Comparison of ENCODE assay signal across 10 cellular contexts in genomic region chr4:46270986-46271596, GRCh38.
DNase-seq lines count a peak whose midpoint lies in the region; ATAC-seq and TF ChIP-seq lines count a peak whose summit lies in the region.
"Had no signal": no experiment of that assay in that cellular context is flagged by ENCODE, and none has a peak within 500 bp of the region (broad histone marks: within the 10 kb centered on the region; RNA-seq: fewer than 3 reads in every experiment).

No MANE protein-coding gene starts in this region.

- CTCF ChIA-PET in Calu3 (lab: Charles Lee), result no interaction called here

- H3K27me3 ChIP-seq in colonic mucosa, result no peaks in the 10 kb centered on the region
- no peaks in the 10 kb centered on the region for H3K27me3 ChIP-seq in ascending aorta
- H3K27me3 ChIP-seq: BLaER1 treated with 17β-estradiol and CSF1 and Interleukin-3, amounts not matched to agents 10 nM and 100 nM had no signal

- no peak overlapping the region for H3K27ac ChIP-seq in colonic mucosa
- no peak overlapping the region for H3K27ac ChIP-seq in ascending aorta
- H3K27ac ChIP-seq: BLaER1 treated with 17β-estradiol and CSF1 and Interleukin-3, amounts not matched to agents 10 nM and 100 nM; skin epidermis had no signal

- DNase-seq in NCI-H510A treated with DMSO at 0.1 percent for 48 hours (lab: John Stamatoyannopoulos, UW) (peak; percentile 9), NCI-H510A (lab: John Stamatoyannopoulos, UW) (no peak), NCI-H446 treated with DMSO at 0.1 percent for 48 hours (lab: John Stamatoyannopoulos, UW) (peak; percentile 21), colonic mucosa (no peak), renal cortical epithelial cell (ENCODE audit: low read depth) (peak; percentile 27), ascending aorta (ENCODE audit: low spot score in 2 of 2) (no peak), Calu3 (no peak)

- no peaks in the 10 kb centered on the region for H3K9me3 ChIP-seq in colonic mucosa
- no peaks in the 10 kb centered on the region for H3K9me3 ChIP-seq in ascending aorta
- H3K9me3 ChIP-seq: BLaER1 treated with 17β-estradiol and CSF1 and Interleukin-3, amounts not matched to agents 10 nM and 100 nM had no signal

- H3K4me1 ChIP-seq in colonic mucosa, result no peaks in the 10 kb centered on the region
- H3K4me1 ChIP-seq in ascending aorta, result no peaks in the 10 kb centered on the region

- no peak overlapping the region for H3K27ac Mint-ChIP-seq in Calu3 (ENCODE audit: unreplicated experiment)

- H3K4me3 ChIP-seq in colonic mucosa, result no peak overlapping the region
- no peak overlapping the region for H3K4me3 ChIP-seq in ascending aorta
- H3K4me3 ChIP-seq: BLaER1 treated with 17β-estradiol and CSF1 and Interleukin-3, amounts not matched to agents 10 nM and 100 nM; skin epidermis had no signal

- no peak overlapping the region for H3K9ac ChIP-seq in colonic mucosa (ENCODE audit: low read depth in 2 of 2, low read length in 2 of 2)
- H3K9ac ChIP-seq: BLaER1 treated with 17β-estradiol and CSF1 and Interleukin-3, amounts not matched to agents 10 nM and 100 nM had no signal

- no peaks in the 10 kb centered on the region for H3K9me3 Mint-ChIP-seq in Calu3 (ENCODE audit: low read depth, unreplicated experiment)

- H3K36me3 ChIP-seq in colonic mucosa, result no peaks in the 10 kb centered on the region
- H3K36me3 ChIP-seq in ascending aorta, result no peaks in the 10 kb centered on the region
- H3K36me3 ChIP-seq: BLaER1 treated with 17β-estradiol and CSF1 and Interleukin-3, amounts not matched to agents 10 nM and 100 nM had no signal

- no peaks in the 10 kb centered on the region for H3K27me3 Mint-ChIP-seq in Calu3 (ENCODE audit: unreplicated experiment)

- H3K4me1 Mint-ChIP-seq in Calu3 (ENCODE audit: low read depth, unreplicated experiment), result no peaks in the 10 kb centered on the region

- intact Hi-C loops in colonic mucosa (cut with DNase I) (loop anchor here (10.0 kb wide), 2 partner anchors 816 to 1506 kb away; no protein-coding TSS in a partner anchor), ascending aorta (cut with DNase I) (loop anchor here (5.0 kb wide), 1 partner anchor 1509 kb away; no protein-coding TSS in a partner anchor), Calu3 (cut with micrococcal nuclease; ENCODE audit: unreplicated experiment) (loop anchor here (1.0 to 5.0 kb wide), 4 partner anchors 719 to 1510 kb away; no protein-coding TSS in a partner anchor)

- no TSS peak for BruUV-seq in Calu3 (replicated peaks; lab: Mats Ljungman, UMichigan)

- H3K4me3 Mint-ChIP-seq in Calu3 (ENCODE audit: low read depth, unreplicated experiment), result no peak overlapping the region

- peak; percentile 83 for ATAC-seq in HG02870 (IDR thresholded peaks at IDR 0.05; ENCODE audit: unreplicated experiment)

- TF ChIP-seq CTCF in colonic mucosa (IDR thresholded peaks at IDR 0.05) (peak; percentile 13), ascending aorta (IDR thresholded peaks at IDR 0.05) (peak in 1 of 3 experiments; percentile 11), Calu3 (IDR thresholded peaks at IDR 0.05; ENCODE audit: unreplicated experiment) (no peak)

- H3K36me3 Mint-ChIP-seq in Calu3 (ENCODE audit: insufficient read depth, unreplicated experiment), result no peaks in the 10 kb centered on the region

Comparison
In these comparisons a context has a peak if more than half of its experiments do, and no peak if none do; other contexts are left out.
1. DNase-seq: peak in NCI-H510A treated with DMSO at 0.1 percent for 48 hours (single experiment), NCI-H446 treated with DMSO at 0.1 percent for 48 hours (single experiment) and renal cortical epithelial cell (single experiment); none in NCI-H510A (single experiment), colonic mucosa (single experiment), ascending aorta (0 of 2) and Calu3 (single experiment).